Comparison of ENCODE assay signal across 8 cellular contexts in genomic region chr12:26749781-26750180, GRCh38.
DNase-seq lines count a peak whose midpoint lies in the region; ATAC-seq, FAIRE-seq and TF ChIP-seq lines count a peak whose summit lies in the region.

No MANE protein-coding gene starts in this region.

- TF ChIP-seq RAD21 in A549 (conservative IDR thresholded peaks at IDR 0.05 in 1 of 2, IDR thresholded peaks at IDR 0.05 in 1 of 2) = no peak

- TF ChIP-seq POLR2A in A549 (IDR thresholded peaks at IDR 0.05; ENCODE audit: low read length) (no peak), suprapubic skin (IDR thresholded peaks at IDR 0.05) (no peak)

- TF ChIP-seq CTCF in A549 (IDR thresholded peaks at IDR 0.05) (no peak), MM.1S (IDR thresholded peaks at IDR 0.05; ENCODE audit: low read length) (no peak), suprapubic skin (IDR thresholded peaks at IDR 0.05) (no peak)

- H3K9me2 ChIP-seq in MM.1S (replicated peaks; ENCODE audit: insufficient read depth, low read length) = no peaks in the 10 kb centered on the region

- no peaks in the 10 kb centered on the region for H4K20me1 ChIP-seq in MM.1S (ENCODE audit: insufficient read depth, low read length)

- no peaks in the 10 kb centered on the region; the same call in 1 of the 2 replicates for H3F3A ChIP-seq in MM.1S (ENCODE audit: insufficient read depth, low read length)

- no peak overlapping the region for H3K9ac ChIP-seq in MM.1S (ENCODE audit: low read length)

- H3K4me2 ChIP-seq in A549 (no peak overlapping the region; the same call in 2 of the 3 replicates), MM.1S (ENCODE audit: low read depth, low read length) (peak overlapping the region; percentile 28)

- H2AFZ ChIP-seq in MM.1S (ENCODE audit: low read length) = no peak overlapping the region

- CTCF ChIA-PET in A549 (lab: Yijun Ruan, JAX) = no interaction called here

- H3K36me3 ChIP-seq in MM.1S (replicated peaks; ENCODE audit: insufficient read depth, low read length) = no peaks in the 10 kb centered on the region
- H3K36me3 ChIP-seq in suprapubic skin = no peaks in the 10 kb centered on the region

- 0 out of 2 replicates have a peak, but pooled peaks cover 5% of the 10 kb centered on the region for H3K79me2 ChIP-seq in MM.1S (ENCODE audit: low read length)

- no peak for FAIRE-seq in A549 (lab: Jason Lieb, UNC)

- ATAC-seq in A549 (no peak), GM18909 (IDR thresholded peaks at IDR 0.05; ENCODE audit: poor library complexity, unreplicated experiment) (peak; percentile 81), HG02798 (IDR thresholded peaks at IDR 0.05; ENCODE audit: poor library complexity, unreplicated experiment) (peak; percentile 79)

- H3K4me3 ChIP-seq in A549 (no peak overlapping the region), MM.1S (ENCODE audit: low read length) (no peak overlapping the region), suprapubic skin (no peak overlapping the region)

- DNase-seq in A549 (ENCODE audit: low read depth in 1 of 2, low spot score in 1 of 2) (no peak), MM.1S (peak; percentile 53), mucosa of gallbladder (ENCODE audit: low spot score) (no peak), HUDEP-2 (lab: John Stamatoyannopoulos, UW; ENCODE audit: unreplicated experiment in 76 of 76) (no peak), suprapubic skin (ENCODE audit: low spot score in 2 of 2) (no peak)
- DNase-seq in stimulated activated naive CD4-positive, alpha-beta T cell (lab: John Stamatoyannopoulos, UW) = no peak

- POLR2A ChIA-PET in A549 (lab: Yijun Ruan, JAX) = no interaction called here

- H3K27ac ChIP-seq in A549 (no peak overlapping the region), MM.1S (ENCODE audit: low read length) (peak overlapping the region; percentile 17; the same call in 1 of the 2 replicates), suprapubic skin (no peak overlapping the region)

- H3K4me1 ChIP-seq in A549 (peaks cover 21% of the 10 kb centered on the region), MM.1S (ENCODE audit: low read length) (peaks cover 24% of the 10 kb centered on the region), suprapubic skin (peaks cover 42% of the 10 kb centered on the region)

- no peaks in the 10 kb centered on the region for H3K27me3 ChIP-seq in MM.1S (replicated peaks; ENCODE audit: insufficient read depth, low read length)
- H3K27me3 ChIP-seq in suprapubic skin = no peaks in the 10 kb centered on the region

- TF ChIP-seq EP300 in A549 (IDR thresholded peaks at IDR 0.05) (no peak), suprapubic skin (IDR thresholded peaks at IDR 0.05) (no peak)

- H3K9me3 ChIP-seq in A549 (no peaks in the 10 kb centered on the region), MM.1S (replicated peaks; ENCODE audit: insufficient read depth, low read length) (no peaks in the 10 kb centered on the region), suprapubic skin (no peaks in the 10 kb centered on the region)

TF ChIP-seq in A549, 52 proteins besides CTCF, POLR2A, EP300 and RAD21:
- peak; percentile 83 for TF ChIP-seq MAFK (IDR thresholded peaks at IDR 0.05; ENCODE audit: partially characterized antibody)
- no peak for TF ChIP-seq E2F6 (IDR thresholded peaks at IDR 0.05; ENCODE audit: borderline replicate concordance, low read depth)

Comparison
In these comparisons a context has a peak if more than half of its experiments do, and no peak if none do; other contexts are left out.
1. ATAC-seq: peak in GM18909 (single experiment) and HG02798 (single experiment); none in A549 (0 of 2).